Comparison of ENCODE assay signal across 30 cellular contexts in the genomic region with DNA sequence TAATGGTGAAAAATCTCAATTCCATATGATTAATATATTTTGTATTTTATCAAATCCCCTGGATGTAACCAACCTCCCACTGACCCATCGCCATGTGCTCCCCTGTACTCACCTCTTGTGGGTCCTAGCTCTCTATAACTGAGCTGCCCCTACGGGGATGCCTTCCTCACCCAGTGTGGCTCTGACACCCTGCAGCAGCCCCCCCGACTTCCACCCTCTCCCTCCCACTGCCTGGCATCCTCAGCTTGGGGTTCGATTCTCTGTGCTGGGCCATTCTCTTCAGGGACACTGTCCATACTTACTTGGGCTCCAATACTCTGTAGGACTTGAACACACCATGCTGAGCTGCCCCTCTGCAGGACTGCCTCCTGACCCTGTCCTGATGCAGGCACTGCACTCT.
"Had no signal": no experiment of that assay in that cellular context is flagged by ENCODE, and none has a peak within 500 bp of the region (broad histone marks: within the 10 kb centered on the region; RNA-seq: fewer than 3 reads in every experiment).

No MANE protein-coding gene starts in this region.

- H3K27ac ChIP-seq: breast epithelium, cardiac muscle cell, coronary artery, dorsolateral prefrontal cortex, esophagus squamous epithelium, gastroesophageal sphincter, VCaP had no signal

- H3K4me3 Mint-ChIP-seq: activated CD4-positive, alpha-beta memory T cell treated with anti-CD3 and anti-CD28 coated beads, Interleukin-2, amount 10 ng/mL, durations not matched to agents 7 days and 5 days; activated CD4-positive, alpha-beta T cell treated with anti-CD3 and anti-CD28 coated beads, Interleukin-2, amount 10 ng/mL, durations not matched to agents 7 days and 5 days; activated naive CD4-positive, alpha-beta T cell treated with anti-CD3 and anti-CD28 coated beads for 36 hours; activated naive CD8-positive, alpha-beta T cell treated with anti-CD3 and anti-CD28 coated beads, Interleukin-2, amount 10 ng/mL, durations not matched to agents 7 days and 5 days; activated T-cell treated with anti-CD3 and anti-CD28 coated beads, Interleukin-2, amount 50 U/mL, for 24 hours; activated T-helper 17 cell treated with anti-CD3 and anti-CD28 coated beads, Interleukin-2, amount 50 U/mL, for 72 hours; brain; dendritic cell treated with granulocyte-macrophage colony-stimulating factor and Interleukin-4, amounts not matched to agents 40 ng/mL and 50 ng/mL, for 4 days; WTC11 had no signal

- ATAC-seq: activated naive CD4-positive, alpha-beta T cell treated with anti-CD3 and anti-CD28 coated beads, Interleukin-2, amount 50 U/mL, for 72 hours; activated T-helper 17 cell treated with anti-CD3 and anti-CD28 coated beads, Interleukin-2, amount 50 U/mL, for 72 hours; gastroesophageal sphincter; WTC11 had no signal

- H3K4me1 Mint-ChIP-seq: activated CD4-positive, alpha-beta memory T cell treated with anti-CD3 and anti-CD28 coated beads, Interleukin-2, amount 10 ng/mL, durations not matched to agents 7 days and 5 days; activated CD4-positive, alpha-beta T cell treated with anti-CD3 and anti-CD28 coated beads, Interleukin-2, amount 10 ng/mL, durations not matched to agents 7 days and 5 days; activated naive CD8-positive, alpha-beta T cell treated with anti-CD3 and anti-CD28 coated beads, Interleukin-2, amount 10 ng/mL, durations not matched to agents 7 days and 5 days; activated T-helper 17 cell treated with anti-CD3 and anti-CD28 coated beads, Interleukin-2, amount 50 U/mL, for 72 hours; brain; WTC11 had no signal

- H3K9me3 Mint-ChIP-seq: activated CD4-positive, alpha-beta memory T cell treated with anti-CD3 and anti-CD28 coated beads, Interleukin-2, amount 10 ng/mL, durations not matched to agents 7 days and 5 days; activated CD4-positive, alpha-beta T cell treated with anti-CD3 and anti-CD28 coated beads, Interleukin-2, amount 10 ng/mL, durations not matched to agents 7 days and 5 days; activated naive CD4-positive, alpha-beta T cell treated with anti-CD3 and anti-CD28 coated beads for 36 hours; activated naive CD4-positive, alpha-beta T cell treated with anti-CD3 and anti-CD28 coated beads, Interleukin-2, amount 50 U/mL, for 72 hours; activated T-cell treated with anti-CD3 and anti-CD28 coated beads, Interleukin-2, amount 50 U/mL, for 24 hours; brain; dendritic cell treated with granulocyte-macrophage colony-stimulating factor and Interleukin-4, amounts not matched to agents 40 ng/mL and 50 ng/mL, for 4 days; WTC11 had no signal

- H3K27me3 Mint-ChIP-seq: activated CD4-positive, alpha-beta memory T cell treated with anti-CD3 and anti-CD28 coated beads, Interleukin-2, amount 10 ng/mL, durations not matched to agents 7 days and 5 days; activated CD4-positive, alpha-beta T cell treated with anti-CD3 and anti-CD28 coated beads, Interleukin-2, amount 10 ng/mL, durations not matched to agents 7 days and 5 days; activated naive CD8-positive, alpha-beta T cell treated with anti-CD3 and anti-CD28 coated beads, Interleukin-2, amount 10 ng/mL, durations not matched to agents 7 days and 5 days; activated T-cell treated with anti-CD3 and anti-CD28 coated beads, Interleukin-2, amount 50 U/mL, for 24 hours; activated T-helper 17 cell treated with anti-CD3 and anti-CD28 coated beads, Interleukin-2, amount 50 U/mL, for 72 hours; brain; dendritic cell treated with granulocyte-macrophage colony-stimulating factor and Interleukin-4, amounts not matched to agents 40 ng/mL and 50 ng/mL, for 4 days had no signal

- H3K27ac Mint-ChIP-seq: activated CD4-positive, alpha-beta memory T cell treated with anti-CD3 and anti-CD28 coated beads, Interleukin-2, amount 10 ng/mL, durations not matched to agents 7 days and 5 days; activated CD4-positive, alpha-beta T cell treated with anti-CD3 and anti-CD28 coated beads, Interleukin-2, amount 10 ng/mL, durations not matched to agents 7 days and 5 days; activated naive CD4-positive, alpha-beta T cell treated with anti-CD3 and anti-CD28 coated beads for 36 hours; activated naive CD8-positive, alpha-beta T cell treated with anti-CD3 and anti-CD28 coated beads, Interleukin-2, amount 10 ng/mL, durations not matched to agents 7 days and 5 days; activated T-cell treated with anti-CD3 and anti-CD28 coated beads, Interleukin-2, amount 50 U/mL, for 24 hours; activated T-helper 17 cell treated with anti-CD3 and anti-CD28 coated beads, Interleukin-2, amount 50 U/mL, for 72 hours; dendritic cell treated with granulocyte-macrophage colony-stimulating factor and Interleukin-4, amounts not matched to agents 40 ng/mL and 50 ng/mL, for 4 days; WTC11 had no signal

- H3K27me3 ChIP-seq: ascending aorta, breast epithelium, cardiac muscle cell, dorsolateral prefrontal cortex, esophagus squamous epithelium, gastroesophageal sphincter had no signal

- H3K9me3 ChIP-seq: ascending aorta, breast epithelium, esophagus squamous epithelium, gastroesophageal sphincter had no signal

- H3K4me3 ChIP-seq: ascending aorta, breast epithelium, cardiac muscle cell, coronary artery, dorsolateral prefrontal cortex, esophagus squamous epithelium, gastroesophageal sphincter had no signal

- H3K36me3 Mint-ChIP-seq: activated naive CD8-positive, alpha-beta T cell treated with anti-CD3 and anti-CD28 coated beads, Interleukin-2, amount 10 ng/mL, durations not matched to agents 7 days and 5 days; WTC11 had no signal

- H3K36me3 ChIP-seq: ascending aorta, breast epithelium, cardiac muscle cell, esophagus squamous epithelium, gastroesophageal sphincter had no signal

- DNase-seq: activated CD4-positive, alpha-beta memory T cell treated with anti-CD3 and anti-CD28 coated beads, Interleukin-2, amount 10 ng/mL, durations not matched to agents 7 days and 5 days; activated CD4-positive, alpha-beta T cell treated with anti-CD3 and anti-CD28 coated beads for 1 hour; activated CD4-positive, alpha-beta T cell treated with anti-CD3 and anti-CD28 coated beads for 4 hours; activated CD4-positive, alpha-beta T cell treated with anti-CD3 and anti-CD28 coated beads, Interleukin-2, amount 10 ng/mL, durations not matched to agents 7 days and 5 days; activated CD4-positive, alpha-beta T cell treated with anti-CD3 and anti-CD28 coated beads, Interleukin-2, amount 50 U/mL, for 4 hours; activated CD8-positive, alpha-beta memory T cell treated with anti-CD3 and anti-CD28 coated beads, Interleukin-2, amount 50 U/mL, for 48 hours; activated effector memory CD4-positive, alpha-beta T cell treated with Interleukin-2 at 50 U/mL for 16 hours; activated gamma-delta T cell treated with Interleukin-2 at 50 U/mL for 16 hours; activated naive CD4-positive, alpha-beta T cell treated with anti-CD3 and anti-CD28 coated beads for 36 hours; activated naive CD8-positive, alpha-beta T cell treated with anti-CD3 and anti-CD28 coated beads, Interleukin-2, amount 10 ng/mL, durations not matched to agents 7 days and 5 days; activated T-cell treated with anti-CD3 and anti-CD28 coated beads for 4 hours; activated T-cell treated with anti-CD3 and anti-CD28 coated beads, Interleukin-2, amount 50 U/mL, for 24 hours; central memory CD4-positive, alpha-beta T cell; dorsolateral prefrontal cortex; effector memory CD4-positive, alpha-beta T cell; erythroblast; esophagus squamous epithelium; foreskin melanocyte; T-helper 2 cell had no signal

- H3K4me1 ChIP-seq: breast epithelium had no signal
